In genomic region chr3:51983578-51984268, GRCh38 we compare ENCODE assay signal across 1 cellular context.
A peak's percentile ranks its signal among the peaks of the same experiment; 100 is the strongest.
TF ChIP-seq lines count a peak whose summit lies in the region.

No MANE protein-coding gene starts in this region.

TF ChIP-seq in GM12878, 131 proteins besides CTCF, POLR2A, EP300 and RAD21:
- TF ChIP-seq HDGF (IDR thresholded peaks at IDR 0.05): peak; percentile 71
- 0 out of 2 replicates have a peak, but pooled peaks have one; percentile 3 for TF ChIP-seq ZNF687 (IDR thresholded peaks at IDR 0.05)
- TF ChIP-seq ZNF384 (IDR thresholded peaks at IDR 0.05; ENCODE audit: borderline replicate concordance, low read depth, low read length): 0 out of 2 replicates have a peak, but pooled peaks have one; percentile 35
- TF ChIP-seq BCLAF1 (IDR thresholded peaks at IDR 0.05): no peak
- peak; percentile 59; the same call in 1 of the 2 replicates for TF ChIP-seq NBN (IDR thresholded peaks at IDR 0.05)
- 0 out of 2 replicates have a peak, but pooled peaks have one; percentile 1 for TF ChIP-seq RAD51 (IDR thresholded peaks at IDR 0.05)
